In the genomic region with DNA sequence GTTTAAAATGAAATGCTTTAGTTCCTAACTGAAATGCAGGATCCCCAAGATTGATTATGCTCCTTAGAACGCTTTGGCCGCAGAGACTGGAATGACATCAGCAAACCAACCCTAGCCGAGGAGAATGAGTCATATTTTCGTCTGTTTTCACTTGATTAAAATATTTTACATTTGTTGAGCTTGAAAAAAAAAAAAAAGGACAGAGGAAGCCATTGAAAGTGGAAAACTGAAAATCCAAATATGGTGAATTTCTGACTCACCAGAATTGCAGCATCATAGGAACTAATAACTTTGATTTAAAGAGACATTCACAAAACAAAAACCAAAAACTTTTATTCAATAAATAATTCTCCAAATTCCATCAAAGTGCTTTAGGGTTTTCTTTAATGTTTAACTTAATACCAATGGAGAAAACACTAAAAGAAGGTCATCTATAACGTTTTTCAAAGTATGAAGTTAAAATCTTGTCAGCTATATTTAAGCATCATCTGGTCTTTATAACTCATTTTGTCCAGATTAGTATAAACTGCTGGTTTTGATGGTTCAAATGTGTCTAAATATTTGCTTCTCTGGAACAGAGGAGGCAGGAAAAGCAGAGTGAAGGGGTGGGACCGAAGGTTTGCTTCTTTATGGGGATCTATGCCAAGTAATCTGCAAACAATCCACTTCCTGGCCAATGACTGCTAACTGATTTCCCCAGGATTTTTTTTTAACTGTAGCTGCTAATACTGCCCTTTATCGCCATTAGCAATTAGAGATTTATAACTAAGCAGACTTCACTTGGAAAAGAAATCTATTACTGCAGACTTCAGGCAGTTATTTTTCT, we compare ENCODE assay signal across 8 cellular contexts. TPM values are rescaled to one million over a fixed set of nuclear protein-coding genes. Genes with fewer than 3 reads are reported as not detected.
DNase-seq lines count a peak whose midpoint lies in the region; ATAC-seq, FAIRE-seq and TF ChIP-seq lines count a peak whose summit lies in the region.

No MANE protein-coding gene starts in this region.

- DNase-seq in Right ventricle myocardium inferior (ENCODE audit: missing footprints) (peak; percentile 41), cardiac septum (ENCODE audit: low spot score) (no peak), astrocyte of the spinal cord (ENCODE audit: low read depth, low spot score) (peak; percentile 98), right lobe of liver (no peak), urothelium cell line (ENCODE audit: low spot score) (peak; percentile 72), HEK293T (ENCODE audit: extremely low spot score) (no peak), AML-193 (lab: John Stamatoyannopoulos, UW) (no peak)

- no peaks in the 10 kb centered on the region for H3K9me3 ChIP-seq in right lobe of liver

- CTCF ChIA-PET in HEK293T (lab: Yijun Ruan, JAX) = no interaction called here

- H3K27me3 ChIP-seq in right lobe of liver = no peaks in the 10 kb centered on the region

- POLR2A ChIA-PET in HEK293T (lab: Yijun Ruan, JAX) = no interaction called here

- TF ChIP-seq POLR2A in right lobe of liver (IDR thresholded peaks at IDR 0.05) = no peak

- H3K4me1 ChIP-seq in right lobe of liver = no peaks in the 10 kb centered on the region

- H3K4me3 ChIP-seq in astrocyte of the spinal cord (ENCODE audit: low read depth, low read length) (no peak overlapping the region), right lobe of liver (no peak overlapping the region)

- TF ChIP-seq CTCF in astrocyte of the spinal cord (IDR thresholded peaks at IDR 0.05; ENCODE audit: low read depth, low read length) (no peak), right lobe of liver (IDR thresholded peaks at IDR 0.05) (no peak)

- intact Hi-C loops in Right ventricle myocardium inferior (cut with DNase I) = no loop called here
- intact Hi-C loops in cardiac septum (cut with DNase I) = no loop called here
- intact Hi-C loops in right lobe of liver (cut with DNase I) = no loop called here

- H3K36me3 ChIP-seq in right lobe of liver = no peaks in the 10 kb centered on the region

- 32% methylated on average over 7 of the region's 7 CpGs for WGBS in right lobe of liver (ENCODE audit: insufficient coverage, low coverage, low lambda C conversion rate, missing lambda C conversion rate)

- peak; percentile 79 for ATAC-seq in Right ventricle myocardium inferior
- ATAC-seq in right lobe of liver = peak; percentile 90 to 97 (median 93)
- no peak for ATAC-seq in GM21515 (IDR thresholded peaks at IDR 0.05; ENCODE audit: unreplicated experiment)

- H3K27ac ChIP-seq in right lobe of liver = no peak overlapping the region

- in situ Hi-C loops in astrocyte of the spinal cord (cut with HindIII; ENCODE audit: low sequenced_read_pairs) = no loop called here

- FAIRE-seq in urothelium cell line (lab: Jason Lieb, UNC) = no peak

TF ChIP-seq in HEK293T, 16 proteins besides CTCF, POLR2A, EP300 and RAD21:
- TF ChIP-seq TARDBP (IDR thresholded peaks at IDR 0.05) (no peak), CTBP1 (IDR thresholded peaks at IDR 0.05; ENCODE audit: borderline replicate concordance) (no peak), ELF4 (IDR thresholded peaks at IDR 0.05) (no peak), L3MBTL2 (conservative IDR thresholded peaks at IDR 0.05) (no peak), SUZ12 (IDR thresholded peaks at IDR 0.05) (no peak), FOXA1 (IDR thresholded peaks at IDR 0.05) (no peak), LEF1 (IDR thresholded peaks at IDR 0.05; ENCODE audit: borderline replicate concordance) (no peak), SP1 (IDR thresholded peaks at IDR 0.05) (no peak), HDGF (IDR thresholded peaks at IDR 0.05; ENCODE audit: borderline replicate concordance) (no peak), ZNF384 (IDR thresholded peaks at IDR 0.05) (no peak), ARNT (IDR thresholded peaks at IDR 0.05) (no peak), NFRKB (IDR thresholded peaks at IDR 0.05) (no peak), BHLHE40 (IDR thresholded peaks at IDR 0.05; ENCODE audit: borderline replicate concordance) (no peak), FOXM1 (IDR thresholded peaks at IDR 0.05; ENCODE audit: borderline replicate concordance) (no peak), FOXK2 (IDR thresholded peaks at IDR 0.05) (no peak)
- TF ChIP-seq, protein P1, sequence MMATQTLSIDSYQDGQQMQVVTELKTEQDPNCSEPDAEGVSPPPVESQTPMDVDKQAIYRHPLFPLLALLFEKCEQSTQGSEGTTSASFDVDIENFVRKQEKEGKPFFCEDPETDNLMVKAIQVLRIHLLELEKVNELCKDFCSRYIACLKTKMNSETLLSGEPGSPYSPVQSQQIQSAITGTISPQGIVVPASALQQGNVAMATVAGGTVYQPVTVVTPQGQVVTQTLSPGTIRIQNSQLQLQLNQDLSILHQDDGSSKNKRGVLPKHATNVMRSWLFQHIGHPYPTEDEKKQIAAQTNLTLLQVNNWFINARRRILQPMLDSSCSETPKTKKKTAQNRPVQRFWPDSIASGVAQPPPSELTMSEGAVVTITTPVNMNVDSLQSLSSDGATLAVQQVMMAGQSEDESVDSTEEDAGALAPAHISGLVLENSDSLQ (IDR thresholded peaks at IDR 0.05) = no peak

RNA-seq across cellular contexts. Expression of gene COL5A2, which starts 30.9 kb away (rescaled TPM):
- total RNA-seq in Right ventricle myocardium inferior (10.5 TPM), cardiac septum (16.0 TPM), right lobe of liver (10 to 100 TPM in 1 of 6 experiments, 1 to 10 TPM in 5; 5.7 to 17.6 (median 8.6) TPM)

Comparison
In these comparisons a context has a peak if more than half of its experiments do, and no peak if none do; other contexts are left out.
1. DNase-seq: peak in Right ventricle myocardium inferior (single experiment), astrocyte of the spinal cord (single experiment) and urothelium cell line (single experiment); none in cardiac septum (single experiment), right lobe of liver (0 of 3), HEK293T (single experiment) and AML-193 (0 of 2).